ENCODE assay signal across 23 cellular contexts in genomic region chr15:70044168-70044567, GRCh38. TPM values are rescaled to one million over a fixed set of nuclear protein-coding genes. Genes with fewer than 3 reads are reported as not detected.
DNase-seq lines count a peak whose midpoint lies in the region; ATAC-seq, FAIRE-seq and TF ChIP-seq lines count a peak whose summit lies in the region.
"Had no signal": no experiment of that assay in that cellular context is flagged by ENCODE, and none has a peak within 500 bp of the region (broad histone marks: within the 10 kb centered on the region; RNA-seq: fewer than 3 reads in every experiment).

No MANE protein-coding gene starts in this region.

- H3K36me3 Mint-ChIP-seq in activated naive CD4-positive, alpha-beta T cell treated with anti-CD3 and anti-CD28 coated beads, Interleukin-2, amount 10 ng/mL, durations not matched to agents 7 days and 5 days: peaks cover 14% of the 10 kb centered on the region

- H3K4me1 ChIP-seq in suprapubic skin (no peaks in the 10 kb centered on the region), prostate gland (replicated peaks) (no peaks in the 10 kb centered on the region)
- H3K4me1 ChIP-seq: BE2C, HAP-1, Peyer's patch had no signal

- TF ChIP-seq POLR2A in GM12891 (IDR thresholded peaks at IDR 0.05; ENCODE audit: low read depth, low read length) (no peak), suprapubic skin (IDR thresholded peaks at IDR 0.05) (no peak), prostate gland (IDR thresholded peaks at IDR 0.05) (no peak)

- H3K27ac Mint-ChIP-seq in activated naive CD4-positive, alpha-beta T cell treated with anti-CD3 and anti-CD28 coated beads, Interleukin-2, amount 10 ng/mL, durations not matched to agents 7 days and 5 days: no peak overlapping the region
- H3K27ac Mint-ChIP-seq: CD4-positive, CD25-positive, alpha-beta regulatory T cell had no signal

- WGBS in suprapubic skin: 95% methylated on average over 3 of the region's 3 CpGs
- 97% methylated on average over 3 of the region's 3 CpGs for WGBS in prostate gland

- peak; percentile 16 for FAIRE-seq in GM12891 (lab: Jason Lieb, UNC)
- FAIRE-seq: A204.1 had no signal

- ATAC-seq in left colon (peak; percentile 9), HG03097 (IDR thresholded peaks at IDR 0.05; ENCODE audit: low FRiP score, unreplicated experiment) (no peak)

- no peaks in the 10 kb centered on the region for H3K9me3 Mint-ChIP-seq in activated naive CD4-positive, alpha-beta T cell treated with anti-CD3 and anti-CD28 coated beads, Interleukin-2, amount 10 ng/mL, durations not matched to agents 7 days and 5 days
- H3K9me3 Mint-ChIP-seq: CD4-positive, CD25-positive, alpha-beta regulatory T cell had no signal

- intact Hi-C loops in left colon (cut with DNase I, micrococcal nuclease) (no loop called here), prostate gland (cut with DNase I) (no loop called here)

- H3K36me3 ChIP-seq in suprapubic skin: peaks cover 14% of the 10 kb centered on the region
- no peaks in the 10 kb centered on the region for H3K36me3 ChIP-seq in prostate gland
- H3K36me3 ChIP-seq: BE2C, SJCRH30 had no signal

- no peak for TF ChIP-seq EP300 in suprapubic skin (IDR thresholded peaks at IDR 0.05)

- no peaks in the 10 kb centered on the region for H3K4me1 Mint-ChIP-seq in activated naive CD4-positive, alpha-beta T cell treated with anti-CD3 and anti-CD28 coated beads, Interleukin-2, amount 10 ng/mL, durations not matched to agents 7 days and 5 days

- H3K4me3 Mint-ChIP-seq in activated naive CD4-positive, alpha-beta T cell treated with anti-CD3 and anti-CD28 coated beads, Interleukin-2, amount 10 ng/mL, durations not matched to agents 7 days and 5 days: no peak overlapping the region
- H3K4me3 Mint-ChIP-seq: CD4-positive, CD25-positive, alpha-beta regulatory T cell had no signal

- H3K4me3 ChIP-seq in suprapubic skin: no peak overlapping the region
- no peak overlapping the region for H3K4me3 ChIP-seq in prostate gland
- H3K4me3 ChIP-seq: GM23248, HAP-1, Peyer's patch, SJCRH30 had no signal

- H3K27ac ChIP-seq in suprapubic skin: no peak overlapping the region
- H3K27ac ChIP-seq in prostate gland: no peak overlapping the region
- H3K27ac ChIP-seq: GM23248, Peyer's patch, SJCRH30 had no signal

- peak; percentile 7 for DNase-seq in activated naive CD4-positive, alpha-beta T cell treated with anti-CD3 and anti-CD28 coated beads, Interleukin-2, amount 10 ng/mL, durations not matched to agents 7 days and 5 days
- DNase-seq in activated naive CD4-positive, alpha-beta T cell (lab: John Stamatoyannopoulos, UW): no peak
- DNase-seq in GM12891 (ENCODE audit: insufficient read length, low spot score) (no peak), left colon (no peak), suprapubic skin (ENCODE audit: low spot score in 2 of 2) (peak; percentile 19 to 24), prostate gland (ENCODE audit: low spot score) (no peak)
- DNase-seq: BE2C; CD4-positive, CD25-positive, alpha-beta regulatory T cell; DMS79; NCI-H1105; NCI-H146; NCI-H2029; NCI-H345; NCI-H524; NCI-H774; NK-92 treated with Interleukin-12 subunit alpha and Interleukin-12 subunit beta, amount 100 ng/mL, for 24 hours; SJCRH30 had no signal

- H3K9me3 ChIP-seq in suprapubic skin (no peaks in the 10 kb centered on the region), prostate gland (no peaks in the 10 kb centered on the region)
- H3K9me3 ChIP-seq: BE2C, HAP-1, Peyer's patch, SJCRH30 had no signal

- no peaks in the 10 kb centered on the region for H3K27me3 ChIP-seq in suprapubic skin
- H3K27me3 ChIP-seq in prostate gland (replicated peaks; ENCODE audit: insufficient read depth): no peaks in the 10 kb centered on the region
- H3K27me3 ChIP-seq: Peyer's patch had no signal

- H3K27me3 Mint-ChIP-seq in activated naive CD4-positive, alpha-beta T cell treated with anti-CD3 and anti-CD28 coated beads, Interleukin-2, amount 10 ng/mL, durations not matched to agents 7 days and 5 days: peaks cover 7% of the 10 kb centered on the region
- H3K27me3 Mint-ChIP-seq: CD4-positive, CD25-positive, alpha-beta regulatory T cell; IgD-negative memory B cell had no signal

- TF ChIP-seq CTCF in suprapubic skin (IDR thresholded peaks at IDR 0.05) (no peak), prostate gland (IDR thresholded peaks at IDR 0.05) (no peak)

- CTCF ChIA-PET in activated naive CD4-positive, alpha-beta T cell treated with anti-CD3 and anti-CD28 coated beads, Interleukin-2, amount 10 ng/mL, durations not matched to agents 7 days and 5 days (lab: Charles Lee): interaction anchor here (1.2 kb wide), 1 partner anchor 321 kb away, joined by 3 read pairs; no protein-coding TSS in a partner anchor

TF ChIP-seq in GM12891, 5 proteins besides CTCF, POLR2A, EP300 and RAD21:
- TF ChIP-seq PAX5 (IDR thresholded peaks at IDR 0.05; ENCODE audit: insufficient read depth, low read length, severe bottlenecking): no peak
- TF ChIP-seq TAF1 (IDR thresholded peaks at IDR 0.05; ENCODE audit: low read depth, low read length): no peak
- no peak for TF ChIP-seq POLR2AphosphoS5 (IDR thresholded peaks at IDR 0.05; ENCODE audit: low read depth, low read length)
- no peak for TF ChIP-seq POU2F2 (IDR thresholded peaks at IDR 0.05; ENCODE audit: low read depth, low read length)
- TF ChIP-seq SPI1 (IDR thresholded peaks at IDR 0.05; ENCODE audit: low read depth, low read length): no peak

RNA-seq across cellular contexts. Expression of gene TLE3, which starts 53.5 kb away (rescaled TPM):
- polyA plus RNA-seq in GM12891 (2012; ENCODE audit: low read depth, missing spikeins): 18.6 TPM
- total RNA-seq in left colon (10 to 100 TPM; 51.2 to 79.7 TPM), suprapubic skin (100 to 1,000 TPM in 3 of 4 donors, 10 to 100 TPM in 1; 91.2 to 154 (median 137) TPM), prostate gland (100 to 1,000 TPM; 157 to 246 TPM)

Comparison
In these comparisons a context has a peak if more than half of its experiments do, and no peak if none do; other contexts are left out.
1. DNase-seq: peak in activated naive CD4-positive, alpha-beta T cell treated with anti-CD3 and anti-CD28 coated beads, Interleukin-2, amount 10 ng/mL, durations not matched to agents 7 days and 5 days (single experiment) and suprapubic skin (2 of 2); none in activated naive CD4-positive, alpha-beta T cell (0 of 4), GM12891 (single experiment), left colon (0 of 2) and prostate gland (single experiment).